ENCODE assay signal across 24 cellular contexts in the genomic region with DNA sequence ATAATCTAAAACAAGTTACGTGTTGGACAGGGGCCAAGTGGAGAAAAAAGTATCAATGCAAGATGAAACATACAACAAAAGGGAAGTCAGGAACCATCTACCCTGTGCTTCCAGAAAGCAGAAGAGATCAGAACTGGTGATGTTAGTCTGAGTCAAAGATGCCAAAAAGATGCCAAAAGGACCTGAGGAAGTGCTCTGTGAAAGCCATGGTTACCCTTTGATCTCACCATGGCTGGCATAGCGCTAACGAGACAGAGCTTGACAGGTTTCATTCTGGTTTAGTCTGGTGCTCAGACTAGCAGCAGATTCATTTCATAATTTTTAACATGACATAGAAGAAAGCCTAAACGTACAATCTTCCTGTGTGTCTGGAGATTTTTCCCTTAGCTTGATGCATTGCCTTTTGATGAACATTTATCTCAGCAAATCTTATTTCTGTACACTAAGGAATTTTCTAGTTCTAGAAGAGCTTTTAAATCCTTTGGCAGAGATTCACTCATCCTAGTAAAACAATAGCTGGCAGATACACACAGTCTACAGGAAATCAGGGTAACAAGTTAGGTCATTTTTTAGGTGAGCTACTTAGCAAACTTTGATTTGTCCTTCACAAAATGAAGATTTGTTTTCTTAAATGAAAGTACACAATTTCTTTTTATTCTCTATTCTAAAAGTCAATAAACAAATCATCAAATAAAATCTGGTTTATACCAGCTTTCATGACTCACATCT.
DNase-seq lines count a peak whose midpoint lies in the region; TF ChIP-seq lines count a peak whose summit lies in the region.
"Had no signal": no experiment of that assay in that cellular context is flagged by ENCODE, and none has a peak within 500 bp of the region (broad histone marks: within the 10 kb centered on the region; RNA-seq: fewer than 3 reads in every experiment).

No MANE protein-coding gene starts in this region.

- no peaks in the 10 kb centered on the region for H3K36me3 Mint-ChIP-seq in MCF 10A (ENCODE audit: insufficient read depth, unreplicated experiment)
- H3K36me3 Mint-ChIP-seq: activated naive CD4-positive, alpha-beta T cell treated with anti-CD3 and anti-CD28 coated beads, Interleukin-2, amount 50 U/mL, for 24 hours; IgD-negative memory B cell had no signal

- dilution Hi-C loops in mammary epithelial cell (cut with HindIII; ENCODE audit: low sequenced_read_pairs) = no loop called here

- H3K9ac ChIP-seq in mammary epithelial cell (ENCODE audit: insufficient read depth, low read length) = no peak overlapping the region
- no peak overlapping the region for H3K9ac ChIP-seq in MM.1S (ENCODE audit: low read length)

- no peaks in the 10 kb centered on the region for H3K9me3 Mint-ChIP-seq in MCF 10A (ENCODE audit: unreplicated experiment)
- H3K9me3 Mint-ChIP-seq: activated naive CD4-positive, alpha-beta T cell treated with anti-CD3 and anti-CD28 coated beads, Interleukin-2, amount 50 U/mL, for 24 hours; activated T-cell treated with anti-CD3 and anti-CD28 coated beads, Interleukin-2, amount 50 U/mL, for 72 hours; IgD-negative memory B cell; nephron progenitor cell had no signal

- H3K27ac Mint-ChIP-seq in MCF 10A (ENCODE audit: low read depth, unreplicated experiment) = peak overlapping the region; percentile 42
- H3K27ac Mint-ChIP-seq: activated naive CD4-positive, alpha-beta T cell treated with anti-CD3 and anti-CD28 coated beads, Interleukin-2, amount 50 U/mL, for 24 hours; activated T-cell treated with anti-CD3 and anti-CD28 coated beads, Interleukin-2, amount 50 U/mL, for 72 hours; IgD-negative memory B cell; nephron progenitor cell had no signal

- H3K79me2 ChIP-seq in mammary epithelial cell (ENCODE audit: insufficient read depth, low read length) (no peaks in the 10 kb centered on the region), MM.1S (ENCODE audit: low read length) (no peaks in the 10 kb centered on the region)

- peak; percentile 17 for DNase-seq in MCF 10A (ENCODE audit: unreplicated experiment)
- no peak for DNase-seq in mammary epithelial cell
- peak; percentile 69 for DNase-seq in amniotic epithelial cell (ENCODE audit: low read depth)
- DNase-seq in fibroblast of pulmonary artery (ENCODE audit: low read depth) = peak; percentile 23
- DNase-seq in pulmonary artery endothelial cell (ENCODE audit: low read depth, low spot score) = peak; percentile 24
- no peak for DNase-seq in caudate nucleus (lab: John Stamatoyannopoulos, UW)
- no peak for DNase-seq in MM.1S
- DNase-seq in SHP77 treated with DMSO at 0.1 percent for 48 hours (lab: John Stamatoyannopoulos, UW) = no peak
- DNase-seq: activated CD4-positive, alpha-beta T cell treated with anti-CD3 and anti-CD28 coated beads for 1 hour; activated CD8-positive, alpha-beta memory T cell treated with anti-CD3 and anti-CD28 coated beads for 24 hours; activated T-cell treated with anti-CD3 and anti-CD28 coated beads, Interleukin-2, amount 50 U/mL, for 72 hours; C1 segment of cervical spinal cord; Calu3; colonic mucosa; EL; NCI-H2029; NCI-H446; nephron progenitor cell; stimulated activated CD4-positive, alpha-beta T cell treated with anti-CD3 and anti-CD28 coated beads, Interleukin-4, amount 100 ng/mL, for 1 hour; stimulated activated naive CD8-positive, alpha-beta T cell treated with anti-CD3 and anti-CD28 coated beads, Interleukin-15, Interleukin-2, amounts not matched to agents 100 U/mL and 50 U/mL, for 24 hours; thyroid gland had no signal

- H3K4me3 ChIP-seq in mammary epithelial cell (replicated peaks in 1 of 3; ENCODE audit: insufficient read depth in 1 of 3, low read depth in 2 of 3, low read length in 3 of 3) = no peak overlapping the region
- no peak overlapping the region for H3K4me3 ChIP-seq in fibroblast of pulmonary artery (replicated peaks; ENCODE audit: low read depth, low read length)
- no peak overlapping the region for H3K4me3 ChIP-seq in MM.1S (ENCODE audit: low read length)
- H3K4me3 ChIP-seq: colonic mucosa, prostate gland, thyroid gland had no signal

- in situ Hi-C loops in mammary epithelial cell (cut with MboI; ENCODE audit: low sequenced_read_pairs in 2 of 2) = no loop called here

- no peak overlapping the region for H3K4me3 Mint-ChIP-seq in MCF 10A (ENCODE audit: unreplicated experiment)
- H3K4me3 Mint-ChIP-seq: activated naive CD4-positive, alpha-beta T cell treated with anti-CD3 and anti-CD28 coated beads, Interleukin-2, amount 50 U/mL, for 24 hours; activated T-cell treated with anti-CD3 and anti-CD28 coated beads, Interleukin-2, amount 50 U/mL, for 72 hours; IgD-negative memory B cell; nephron progenitor cell had no signal

- H3K27me3 ChIP-seq in mammary epithelial cell (ENCODE audit: insufficient read depth, low read length) (no peaks in the 10 kb centered on the region), MM.1S (replicated peaks; ENCODE audit: insufficient read depth, low read length) (no peaks in the 10 kb centered on the region)
- H3K27me3 ChIP-seq: colonic mucosa, thyroid gland had no signal

- H2AFZ ChIP-seq in mammary epithelial cell (ENCODE audit: low read depth, low read length) (no peak overlapping the region), MM.1S (ENCODE audit: low read length) (no peak overlapping the region)

- no peak overlapping the region for H3K4me2 ChIP-seq in mammary epithelial cell (ENCODE audit: insufficient read depth, low read depth, low read length)
- H3K4me2 ChIP-seq in MM.1S (ENCODE audit: low read depth, low read length) = no peak overlapping the region

- WGBS in mammary epithelial cell (ENCODE audit: low coverage, missing lambda C conversion rate) = 5% methylated on average over 4 of the region's 4 CpGs

- H3F3A ChIP-seq in MM.1S (ENCODE audit: insufficient read depth, low read length) = no peaks in the 10 kb centered on the region

- BruUV-seq in MCF 10A (replicated peaks; lab: Mats Ljungman, UMichigan) (no TSS peak), mammary epithelial cell (replicated peaks; lab: Mats Ljungman, UMichigan) (no TSS peak)

- peaks cover 12% of the 10 kb centered on the region for H3K4me1 Mint-ChIP-seq in MCF 10A (ENCODE audit: insufficient read depth, unreplicated experiment)
- H3K4me1 Mint-ChIP-seq: activated naive CD4-positive, alpha-beta T cell treated with anti-CD3 and anti-CD28 coated beads, Interleukin-2, amount 50 U/mL, for 24 hours; IgD-negative memory B cell; nephron progenitor cell had no signal

- H3K27ac ChIP-seq in mammary epithelial cell (ENCODE audit: insufficient read depth, low read depth, low read length) (no peak overlapping the region), caudate nucleus (ENCODE audit: low read depth, low read length) (no peak overlapping the region), MM.1S (ENCODE audit: low read length) (no peak overlapping the region)
- H3K27ac ChIP-seq: colonic mucosa, prostate gland, thyroid gland had no signal

- no peaks in the 10 kb centered on the region for H3K4me1 ChIP-seq in mammary epithelial cell (ENCODE audit: insufficient read depth, low read length)
- no peaks in the 10 kb centered on the region for H3K4me1 ChIP-seq in MM.1S (ENCODE audit: low read length)
- H3K4me1 ChIP-seq: colonic mucosa, prostate gland, thyroid gland had no signal

- H3K27me3 Mint-ChIP-seq in MCF 10A (ENCODE audit: insufficient read depth, unreplicated experiment) = no peaks in the 10 kb centered on the region
- H3K27me3 Mint-ChIP-seq: IgD-negative memory B cell had no signal

- POLR2A ChIA-PET in MCF 10A (lab: Yijun Ruan, JAX) = no interaction called here

- TF ChIP-seq CTCF in MCF 10A (IDR thresholded peaks at IDR 0.05; ENCODE audit: unreplicated experiment) (no peak), mammary epithelial cell (conservative IDR thresholded peaks at IDR 0.05 in 1 of 2, IDR thresholded peaks at IDR 0.05 in 1 of 2; ENCODE audit: extremely low read depth in 1 of 2, insufficient read depth in 1 of 2, low read depth in 1 of 2, low read length in 2 of 2) (no peak), fibroblast of pulmonary artery (IDR thresholded peaks at IDR 0.05; ENCODE audit: low read length, missing control alignments) (no peak), MM.1S (IDR thresholded peaks at IDR 0.05; ENCODE audit: low read length) (no peak)

- no peaks in the 10 kb centered on the region for H3K9me2 ChIP-seq in MM.1S (replicated peaks; ENCODE audit: insufficient read depth, low read length)

- no peaks in the 10 kb centered on the region for H3K36me3 ChIP-seq in mammary epithelial cell (ENCODE audit: insufficient read depth, low read length)
- no peaks in the 10 kb centered on the region for H3K36me3 ChIP-seq in MM.1S (replicated peaks; ENCODE audit: insufficient read depth, low read length)
- H3K36me3 ChIP-seq: colonic mucosa, prostate gland, thyroid gland had no signal

- CTCF ChIA-PET in MCF 10A (lab: Yijun Ruan, JAX) (no interaction called here), mammary epithelial cell (lab: Charles Lee; ENCODE audit: low non-redundant PET) (no interaction called here)

- H4K20me1 ChIP-seq in mammary epithelial cell (ENCODE audit: insufficient read depth, low read length) = no peaks in the 10 kb centered on the region
- no peaks in the 10 kb centered on the region for H4K20me1 ChIP-seq in MM.1S (ENCODE audit: insufficient read depth, low read length)

- intact Hi-C loops in MCF 10A (cut with micrococcal nuclease) (no loop called here), mammary epithelial cell (cut with micrococcal nuclease) (no loop called here)

- H3K9me3 ChIP-seq in mammary epithelial cell (replicated peaks; ENCODE audit: insufficient read depth, low read length) (no peaks in the 10 kb centered on the region), MM.1S (replicated peaks; ENCODE audit: insufficient read depth, low read length) (no peaks in the 10 kb centered on the region)
- H3K9me3 ChIP-seq: colonic mucosa, prostate gland, thyroid gland had no signal

Comparison
In these comparisons a context has a peak if more than half of its experiments do, and no peak if none do; other contexts are left out.
1. DNase-seq: peak in MCF 10A (single experiment), amniotic epithelial cell (single experiment), fibroblast of pulmonary artery (single experiment) and pulmonary artery endothelial cell (single experiment); none in mammary epithelial cell (single experiment), caudate nucleus (0 of 61), MM.1S (single experiment) and SHP77 treated with DMSO at 0.1 percent for 48 hours (single experiment).